Comparison of ENCODE assay signal across 32 cellular contexts in genomic region chr14:83118029-83118428, GRCh38.
"Had no signal": no experiment of that assay in that cellular context is flagged by ENCODE, and none has a peak within 500 bp of the region (broad histone marks: within the 10 kb centered on the region; RNA-seq: fewer than 3 reads in every experiment).

No MANE protein-coding gene starts in this region.

- H3K9me3 ChIP-seq: adrenal gland, ascending aorta, body of pancreas, breast epithelium had no signal

- ATAC-seq: activated naive CD4-positive, alpha-beta T cell treated with anti-CD3 and anti-CD28 coated beads, Interleukin-2, amount 50 U/mL, for 72 hours; activated naive CD8-positive, alpha-beta T cell treated with anti-CD3 and anti-CD28 coated beads, Interleukin-2, amount 50 U/mL, for 24 hours; activated T-cell treated with anti-CD3 and anti-CD28 coated beads, Interleukin-2, amount 50 U/mL, for 4 hours; activated T-cell treated with anti-CD3 and anti-CD28 coated beads, Interleukin-2, amount 50 U/mL, for 72 hours; activated T-helper 17 cell treated with anti-CD3 and anti-CD28 coated beads, Interleukin-2, amount 50 U/mL, for 72 hours; body of pancreas had no signal

- H3K4me3 ChIP-seq: adrenal gland, ascending aorta, body of pancreas, breast epithelium, cardiac muscle cell had no signal

- H3K4me1 ChIP-seq: adrenal gland, ascending aorta, body of pancreas, breast epithelium had no signal

- DNase-seq: activated effector memory CD4-positive, alpha-beta T cell treated with anti-CD3 and anti-CD28 coated beads, Interleukin-2, amount 50 U/mL, for 16 hours; activated effector memory CD4-positive, alpha-beta T cell treated with Interleukin-2 at 50 U/mL for 16 hours; activated gamma-delta T cell; activated gamma-delta T cell treated with Interleukin-2 at 50 U/mL for 16 hours; activated naive CD4-positive, alpha-beta T cell; activated naive CD4-positive, alpha-beta T cell treated with anti-CD3 and anti-CD28 coated beads for 36 hours; activated naive CD4-positive, alpha-beta T cell treated with anti-CD3 and anti-CD28 coated beads, Interleukin-2, amount 10 ng/mL, durations not matched to agents 7 days and 5 days; activated naive CD4-positive, alpha-beta T cell treated with anti-CD3 and anti-CD28 coated beads, Interleukin-2, amount 50 U/mL, for 16 hours; activated naive CD4-positive, alpha-beta T cell treated with Interleukin-2 at 50 U/mL for 16 hours; activated naive CD8-positive, alpha-beta T cell treated with anti-CD3 and anti-CD28 coated beads for 36 hours; activated naive CD8-positive, alpha-beta T cell treated with anti-CD3 and anti-CD28 coated beads, Interleukin-2, amount 10 ng/mL, durations not matched to agents 7 days and 5 days; activated naive CD8-positive, alpha-beta T cell treated with anti-CD3 and anti-CD28 coated beads, Interleukin-2, amount 50 U/mL, for 24 hours; activated T-cell treated with anti-CD3 and anti-CD28 coated beads, Interleukin-2, amount 50 U/mL, for 1 hour; activated T-cell treated with anti-CD3 and anti-CD28 coated beads, Interleukin-2, amount 50 U/mL, for 24 hours; activated T-cell treated with anti-CD3 and anti-CD28 coated beads, Interleukin-2, amount 50 U/mL, for 4 hours; activated T-cell treated with anti-CD3 and anti-CD28 coated beads, Interleukin-2, amount 50 U/mL, for 48 hours; activated T-cell treated with anti-CD3 and anti-CD28 coated beads, Interleukin-2, amount 50 U/mL, for 72 hours; adrenal gland; amniotic stem cell; amygdala; anterior cingulate cortex; aorta; body of pancreas; brain microvascular endothelial cell; caudate nucleus; central memory CD4-positive, alpha-beta T cell; cerebellar nuclear complex had no signal

- H3K36me3 ChIP-seq: adrenal gland, ascending aorta, brain microvascular endothelial cell, breast epithelium, cardiac muscle cell had no signal

- H3K27me3 ChIP-seq: adrenal gland, ascending aorta, body of pancreas, brain microvascular endothelial cell, breast epithelium, cardiac muscle cell had no signal

- H3K27ac ChIP-seq: adrenal gland, ascending aorta, body of pancreas, brain microvascular endothelial cell, breast epithelium, cardiac muscle cell had no signal
